10 cellular contexts compared by ENCODE assay signal in the genomic region with DNA sequence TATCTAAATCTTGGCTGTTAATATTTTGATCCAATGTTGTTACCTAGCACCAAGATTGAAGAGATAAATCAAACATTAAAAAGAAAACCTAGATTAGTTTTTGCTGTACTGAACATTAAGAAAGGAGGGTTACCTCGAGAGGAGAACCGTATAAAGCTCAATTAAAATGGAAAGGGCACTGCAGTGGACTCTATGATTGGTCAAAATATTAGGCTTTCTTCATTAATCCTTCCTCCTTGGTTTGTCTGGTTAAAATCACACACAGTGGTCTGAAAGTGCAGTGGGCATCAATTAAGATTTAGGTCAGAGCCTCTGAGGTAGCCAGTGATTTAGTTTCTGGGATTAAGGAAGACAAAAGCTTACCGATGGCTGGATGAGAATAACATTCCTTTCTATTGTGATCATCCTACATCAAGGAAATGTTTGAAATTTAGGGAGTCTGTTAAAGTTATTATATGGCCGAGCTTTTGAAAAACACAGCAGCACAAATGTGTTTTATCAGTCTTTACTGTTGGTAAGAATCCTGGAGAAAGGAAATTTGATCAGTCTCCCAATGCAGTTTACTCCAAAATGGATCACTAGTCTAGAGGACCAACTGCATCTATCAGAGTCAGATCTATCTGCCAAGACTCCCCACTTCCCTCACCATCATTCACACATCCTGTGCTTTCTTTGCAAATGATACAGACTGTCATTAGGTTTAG.
DNase-seq lines count a peak whose midpoint lies in the region; ATAC-seq and TF ChIP-seq lines count a peak whose summit lies in the region.
"Had no signal": no experiment of that assay in that cellular context is flagged by ENCODE, and none has a peak within 500 bp of the region (broad histone marks: within the 10 kb centered on the region; RNA-seq: fewer than 3 reads in every experiment).

No MANE protein-coding gene starts in this region.

- no peak for TF ChIP-seq POLR2A in thyroid gland (IDR thresholded peaks at IDR 0.05)

- H3K9me3 ChIP-seq in osteoblast (ENCODE audit: low read depth, low read length) (no peaks in the 10 kb centered on the region), aorta (ENCODE audit: control insufficient read depth, low read length) (no peaks in the 10 kb centered on the region), thyroid gland (no peaks in the 10 kb centered on the region)

- peak overlapping the region; percentile 14 for H2AFZ ChIP-seq in osteoblast (ENCODE audit: low read length)

- ATAC-seq in aorta (ENCODE audit: low FRiP score) (no peak), GM21619 (IDR thresholded peaks at IDR 0.05; ENCODE audit: unreplicated experiment) (no peak)

- peak; percentile 49 for DNase-seq in EH (ENCODE audit: low read depth)
- peak; percentile 34 for DNase-seq in LHCN-M2 (ENCODE audit: low read depth)
- DNase-seq in dedifferentiated amniotic fluid mesenchymal stem cell (ENCODE audit: extremely low spot score), result peak; percentile 20
- peak; percentile 79 for DNase-seq in osteoblast (ENCODE audit: insufficient read length, low spot score, missing footprints)
- no peak for DNase-seq in aorta
- no peak for DNase-seq in thyroid gland
- no peak for DNase-seq in NOMO-1 treated with DMSO at 0.1 percent for 48 hours (lab: John Stamatoyannopoulos, UW; ENCODE audit: unreplicated experiment)
- DNase-seq: hippocampal formation, NCI-H524 had no signal

- H4K20me1 ChIP-seq in osteoblast (ENCODE audit: insufficient read depth, low read length), result no peaks in the 10 kb centered on the region

- peaks cover 10% of the 10 kb centered on the region for H3K4me1 ChIP-seq in osteoblast (ENCODE audit: insufficient read depth, low read length)
- peaks cover 0 to 2% of the 10 kb centered on the region in 2 donors for H3K4me1 ChIP-seq in aorta (ENCODE audit: control insufficient read depth in 1 of 2, insufficient read depth in 2 of 2, low read length in 2 of 2)
- H3K4me1 ChIP-seq in thyroid gland, result peaks cover 23 to 65% of the 10 kb centered on the region in 2 donors

- 45 to 48% methylated on average over 4 of the region's 4 CpGs for WGBS in aorta, 2 donors
- 73 to 78% methylated on average over 4 of the region's 4 CpGs for WGBS in thyroid gland, 2 donors

- no peaks in the 10 kb centered on the region for H3K79me2 ChIP-seq in osteoblast (ENCODE audit: insufficient read depth, low read length)

- no peak overlapping the region for H3K4me2 ChIP-seq in osteoblast (ENCODE audit: insufficient read depth, low read length)

- no peak overlapping the region for H3K27ac ChIP-seq in osteoblast (ENCODE audit: low read depth, low read length)
- no peak overlapping the region for H3K27ac ChIP-seq in aorta (ENCODE audit: low read depth in 1 of 2, low read length in 2 of 2)
- H3K27ac ChIP-seq in thyroid gland, result peak overlapping the region in 1 of 3 donors; percentile 61

- intact Hi-C loops in aorta (cut with DNase I) (loop anchor here in 1 of 2 donors (5.0 kb wide), 2 partner anchors 40 to 135 kb away; a partner anchor contains a TSS), thyroid gland (cut with DNase I) (no loop called here)

- no peak overlapping the region for H3K4me3 ChIP-seq in osteoblast (ENCODE audit: insufficient read depth, low read length)
- no peak overlapping the region for H3K4me3 ChIP-seq in aorta (ENCODE audit: low read length in 2 of 2)
- H3K4me3 ChIP-seq in thyroid gland (replicated peaks in 1 of 3), result no peak overlapping the region

- H3K36me3 ChIP-seq in osteoblast (ENCODE audit: insufficient read depth, low read length), result no peaks in the 10 kb centered on the region
- H3K36me3 ChIP-seq in aorta (ENCODE audit: control insufficient read depth in 1 of 2, insufficient read depth in 2 of 2, low read length in 1 of 2), result no peaks in the 10 kb centered on the region
- H3K36me3 ChIP-seq in thyroid gland, result no peaks in the 10 kb centered on the region

- no peaks in the 10 kb centered on the region for H3K27me3 ChIP-seq in osteoblast (ENCODE audit: insufficient read depth, low read length)
- H3K27me3 ChIP-seq in aorta (ENCODE audit: control insufficient read depth in 1 of 2, insufficient read depth in 2 of 2, low read length in 1 of 2), result no peaks in the 10 kb centered on the region
- no peaks in the 10 kb centered on the region for H3K27me3 ChIP-seq in thyroid gland

- TF ChIP-seq CTCF in osteoblast (IDR thresholded peaks at IDR 0.05; ENCODE audit: extremely low read depth, low read depth, low read length) (no peak), thyroid gland (IDR thresholded peaks at IDR 0.05) (no peak)

Comparison
In these comparisons a context has a peak if more than half of its experiments do, and no peak if none do; other contexts are left out.
1. DNase-seq: peak in EH (single experiment), LHCN-M2 (single experiment), dedifferentiated amniotic fluid mesenchymal stem cell (single experiment) and osteoblast (single experiment); none in aorta (0 of 2), thyroid gland (0 of 2) and NOMO-1 treated with DMSO at 0.1 percent for 48 hours (single experiment).